ENCODE assay signal across 25 cellular contexts in genomic region chr10:15591431-15591830, GRCh38.
"Had no signal": no experiment of that assay in that cellular context is flagged by ENCODE, and none has a peak within 500 bp of the region (broad histone marks: within the 10 kb centered on the region; RNA-seq: fewer than 3 reads in every experiment).

No MANE protein-coding gene starts in this region.

- DNase-seq: colonic mucosa; cortex of kidney; dermis blood vessel endothelial cell; dorsolateral prefrontal cortex; effector CD4-positive, alpha-beta T cell; effector CD8-positive, alpha-beta T cell; effector memory CD4-positive, alpha-beta T cell; effector memory CD8-positive, alpha-beta T cell; endodermal cell; erythroblast; esophagus squamous epithelium; foreskin fibroblast; foreskin keratinocyte; foreskin melanocyte; gastrocnemius medialis; glutamatergic neuron; head of caudate nucleus; heart left ventricle; heart right ventricle had no signal

- H3K27me3 ChIP-seq: colonic mucosa, dorsolateral prefrontal cortex, esophagus muscularis mucosa, esophagus squamous epithelium, foreskin keratinocyte, gastrocnemius medialis, gastroesophageal sphincter, heart left ventricle, heart right ventricle had no signal

- H3K36me3 ChIP-seq: colonic mucosa, esophagus muscularis mucosa, esophagus squamous epithelium, gastrocnemius medialis, heart left ventricle, heart right ventricle had no signal

- ATAC-seq: effector memory CD8-positive, alpha-beta T cell; esophagus mucosa; foreskin keratinocyte; gastrocnemius medialis; gastroesophageal sphincter; heart left ventricle; heart right ventricle had no signal

- H3K27ac Mint-ChIP-seq: dendritic cell treated with granulocyte-macrophage colony-stimulating factor and Interleukin-4, amounts not matched to agents 40 ng/mL and 50 ng/mL, for 4 days; effector memory CD8-positive, alpha-beta T cell; endodermal cell had no signal

- H3K4me1 Mint-ChIP-seq: endodermal cell had no signal

- H3K27ac ChIP-seq: colonic mucosa, coronary artery, dorsolateral prefrontal cortex, epithelial cell of prostate, esophagus muscularis mucosa, esophagus squamous epithelium, foreskin keratinocyte, gastrocnemius medialis, gastroesophageal sphincter, heart left ventricle, heart right ventricle had no signal

- H3K4me1 ChIP-seq: colonic mucosa, esophagus squamous epithelium, foreskin keratinocyte, gastrocnemius medialis, heart left ventricle, heart right ventricle had no signal

- H3K4me3 Mint-ChIP-seq: dendritic cell treated with granulocyte-macrophage colony-stimulating factor and Interleukin-4, amounts not matched to agents 40 ng/mL and 50 ng/mL, for 4 days; effector memory CD8-positive, alpha-beta T cell; endodermal cell had no signal

- H3K27me3 Mint-ChIP-seq: dendritic cell treated with granulocyte-macrophage colony-stimulating factor and Interleukin-4, amounts not matched to agents 40 ng/mL and 50 ng/mL, for 4 days had no signal

- H3K9me3 Mint-ChIP-seq: dendritic cell treated with granulocyte-macrophage colony-stimulating factor and Interleukin-4, amounts not matched to agents 40 ng/mL and 50 ng/mL, for 4 days; effector memory CD8-positive, alpha-beta T cell; endodermal cell had no signal

- H3K4me3 ChIP-seq: colonic mucosa, coronary artery, dorsolateral prefrontal cortex, esophagus muscularis mucosa, esophagus squamous epithelium, gastrocnemius medialis, gastroesophageal sphincter, heart left ventricle, heart right ventricle had no signal

- H3K9me3 ChIP-seq: colonic mucosa, esophagus muscularis mucosa, esophagus squamous epithelium, gastrocnemius medialis, gastroesophageal sphincter had no signal
